21 cellular contexts compared by ENCODE assay signal in genomic region chr9:35919212-35920003, GRCh38. TPM values are rescaled to one million over a fixed set of nuclear protein-coding genes. Genes with fewer than 3 reads are reported as not detected.
DNase-seq lines count a peak whose midpoint lies in the region; ATAC-seq, FAIRE-seq and TF ChIP-seq lines count a peak whose summit lies in the region.
"Had no signal": no experiment of that assay in that cellular context is flagged by ENCODE, and none has a peak within 500 bp of the region (broad histone marks: within the 10 kb centered on the region; RNA-seq: fewer than 3 reads in every experiment).

No MANE protein-coding gene starts in this region.

- H3K9me2 ChIP-seq in HCT116 (ENCODE audit: insufficient read depth): no peaks in the 10 kb centered on the region

- no peaks in the 10 kb centered on the region for H3K9me1 ChIP-seq in K562 (ENCODE audit: control insufficient read depth, insufficient read depth, low read length)

- H3K36me3 ChIP-seq in HCT116 (ENCODE audit: control insufficient read depth in 1 of 2, insufficient read depth in 2 of 2, low read length in 2 of 2): no peaks in the 10 kb centered on the region
- H3K36me3 ChIP-seq in K562 (ENCODE audit: control insufficient read depth, insufficient read depth, low read length): no peaks in the 10 kb centered on the region
- no peaks in the 10 kb centered on the region for H3K36me3 ChIP-seq in right lobe of liver
- H3K36me3 ChIP-seq in small intestine (ENCODE audit: control insufficient read depth in 2 of 2, insufficient read depth in 2 of 2, low read length in 2 of 2): no peaks in the 10 kb centered on the region
- H3K36me3 ChIP-seq: BE2C, neutrophil had no signal

- H2AFZ ChIP-seq in HCT116 (ENCODE audit: low read depth, low read length, poor library complexity, severe bottlenecking) (peak overlapping the region; percentile 5), K562 (ENCODE audit: low read depth, low read length) (peak overlapping the region; percentile 83)

- H3K27ac ChIP-seq in HCT116 (ENCODE audit: low read depth, low read length) (no peak overlapping the region), K562 (ENCODE audit: extremely low read depth, low read depth, low read length) (peak overlapping the region; percentile 67), right lobe of liver (peak overlapping the region in 2 of 3 donors; percentile 23 to 62), small intestine (ENCODE audit: low read depth in 1 of 2, low read length in 1 of 2) (peak overlapping the region; percentile 64 to 74)
- H3K27ac ChIP-seq: neutrophil had no signal

- no peak for TF ChIP-seq CTCF in HCT116 (IDR thresholded peaks at IDR 0.05 in 2 of 3, conservative IDR thresholded peaks at IDR 0.05 in 1 of 3; ENCODE audit: borderline replicate concordance in 1 of 3, insufficient read depth in 1 of 3, low read depth in 2 of 3, low read length in 2 of 3)
- no peak for TF ChIP-seq CTCF in K562 (IDR thresholded peaks at IDR 0.05 in 2 of 3, conservative IDR thresholded peaks at IDR 0.05 in 1 of 3; ENCODE audit: insufficient read depth in 2 of 3, low read depth in 1 of 3, low read length in 3 of 3)
- no peak for TF ChIP-seq CTCF in right lobe of liver (IDR thresholded peaks at IDR 0.05)

- RAD21 ChIA-PET in HCT116 (lab: Charles Lee; ENCODE audit: low non-redundant PET in 1 of 2, low total read pairs in 2 of 2, uncharacterized antibody in 2 of 2, unreplicated experiment in 2 of 2): no interaction called here

- TF ChIP-seq EP300 in K562 (IDR thresholded peaks at IDR 0.05; ENCODE audit: low read length): no peak

- ATAC-seq in HCT116: no peak
- ATAC-seq in K562: no peak
- no peak for ATAC-seq in right lobe of liver
- no peak for ATAC-seq in HG03457 (IDR thresholded peaks at IDR 0.05; ENCODE audit: unreplicated experiment)
- ATAC-seq: activated CD4-positive, CD25-positive, alpha-beta regulatory T cell treated with anti-CD3 and anti-CD28 coated beads, Interleukin-2, amount 50 U/mL, for 24 hours; activated naive CD4-positive, alpha-beta T cell treated with anti-CD3 and anti-CD28 coated beads, Interleukin-2, amount 50 U/mL, for 72 hours; Panc1 had no signal

- in situ Hi-C loops in K562 (cut with MboI): no loop called here

- H3K4me2 ChIP-seq in HCT116 (ENCODE audit: low read length) (no peak overlapping the region), K562 (ENCODE audit: insufficient read depth, low read length) (no peak overlapping the region)

- H3K4me1 ChIP-seq in HCT116 (ENCODE audit: control insufficient read depth in 1 of 2, insufficient read depth in 2 of 2, low read length in 2 of 2) (peaks cover 11 to 14% of the 10 kb centered on the region in 2 experiments), K562 (replicated peaks in 1 of 2; ENCODE audit: control insufficient read depth in 2 of 2, insufficient read depth in 2 of 2, low read length in 2 of 2) (peaks cover 32 to 71% of the 10 kb centered on the region in 2 experiments), right lobe of liver (peaks cover 0 to 44% (median 13%) of the 10 kb centered on the region in 4 donors), small intestine (ENCODE audit: control insufficient read depth in 2 of 2, insufficient read depth in 1 of 2, low read depth in 1 of 2, low read length in 1 of 2) (peaks cover 13 to 15% of the 10 kb centered on the region in 2 donors)

- BruUV-seq in HCT116 (replicated peaks; lab: Mats Ljungman, UMichigan) (no TSS peak), K562 (replicated peaks; lab: Mats Ljungman, UMichigan) (no TSS peak)

- H3K4me3 ChIP-seq in HCT116 (replicated peaks in 1 of 2; ENCODE audit: low read depth in 1 of 2, low read length in 2 of 2): no peak overlapping the region
- no peak overlapping the region for H3K4me3 ChIP-seq in K562
- H3K4me3 ChIP-seq in right lobe of liver: no peak overlapping the region
- no peak overlapping the region for H3K4me3 ChIP-seq in small intestine (ENCODE audit: low read depth in 1 of 2, low read length in 2 of 2)
- H3K4me3 ChIP-seq: lung had no signal

- intact Hi-C loops in HCT116 (cut with micrococcal nuclease) (no loop called here), K562 (cut with micrococcal nuclease) (no loop called here), right lobe of liver (cut with DNase I) (no loop called here)

- H3K79me2 ChIP-seq in HCT116 (ENCODE audit: insufficient read depth, low read length) (no peaks in the 10 kb centered on the region), K562 (ENCODE audit: control insufficient read depth, insufficient read depth, low read length) (no peaks in the 10 kb centered on the region)

- H4K20me1 ChIP-seq in HCT116 (ENCODE audit: insufficient read depth): no peaks in the 10 kb centered on the region
- H4K20me1 ChIP-seq in K562 (replicated peaks; ENCODE audit: control insufficient read depth, insufficient read depth, low read length): no peaks in the 10 kb centered on the region

- 55% methylated on average over 3 of the region's 3 CpGs for WGBS in K562 (ENCODE audit: insufficient coverage, low coverage, missing lambda C conversion rate)
- WGBS in right lobe of liver (ENCODE audit: insufficient coverage, low coverage, low lambda C conversion rate, missing lambda C conversion rate): 69% methylated on average over 3 of the region's 3 CpGs
- WGBS in small intestine, 3 donors: 39 to 64% (median 55%) methylated on average over 3 of the region's 3 CpGs

- H3K9ac ChIP-seq in HCT116 (ENCODE audit: low read length): no peak overlapping the region
- H3K9ac ChIP-seq in K562 (ENCODE audit: insufficient read depth in 1 of 2, low read depth in 2 of 2, low read length in 2 of 2): peak overlapping the region in 1 of 2 experiments; percentile 6; a peak in 1 of 4 replicates

- H3K9me3 ChIP-seq in HCT116 (ENCODE audit: control insufficient read depth in 1 of 2, insufficient read depth in 1 of 2, low read depth in 1 of 2, low read length in 2 of 2) (no peaks in the 10 kb centered on the region), K562 (replicated peaks; ENCODE audit: control insufficient read depth, insufficient read depth, low read depth, low read length) (no peaks in the 10 kb centered on the region), right lobe of liver (no peaks in the 10 kb centered on the region), small intestine (ENCODE audit: control insufficient read depth, low read depth) (no peaks in the 10 kb centered on the region)
- H3K9me3 ChIP-seq: BE2C, neutrophil had no signal

- TF ChIP-seq RAD21 in HCT116 (IDR thresholded peaks at IDR 0.05; ENCODE audit: low read depth) (no peak), K562 (CRISPR knock-in tag; conservative IDR thresholded peaks at IDR 0.05 in 1 of 2, IDR thresholded peaks at IDR 0.05 in 1 of 2) (no peak)

- H3K27me3 ChIP-seq in HCT116 (ENCODE audit: insufficient read depth, low read length) (no peaks in the 10 kb centered on the region), K562 (ENCODE audit: control insufficient read depth in 2 of 2, insufficient read depth in 2 of 2, low read length in 2 of 2) (no peaks in the 10 kb centered on the region), right lobe of liver (no peaks in the 10 kb centered on the region), small intestine (ENCODE audit: control insufficient read depth in 2 of 2, insufficient read depth in 2 of 2, low read length in 2 of 2) (no peaks in the 10 kb centered on the region)
- H3K27me3 ChIP-seq: BE2C, neutrophil had no signal

- POLR2A ChIA-PET in HCT116 (lab: Charles Lee): no interaction called here
- POLR2A ChIA-PET in K562 (lab: Yijun Ruan, JAX): interaction anchor here (1.0 to 1.2 kb wide), 2 partner anchors 8 to 410 kb away, joined by 3 to 4 read pairs; no protein-coding TSS in a partner anchor

- no peak for FAIRE-seq in K562 (lab: Jason Lieb, UNC)
- no peak for FAIRE-seq in small intestine (lab: Jason Lieb, UNC)

- TF ChIP-seq POLR2A in HCT116 (IDR thresholded peaks at IDR 0.05; ENCODE audit: borderline replicate concordance, extremely low read depth, insufficient read depth, insufficient read length): no peak
- TF ChIP-seq POLR2A in K562 (conservative IDR thresholded peaks at IDR 0.05): no peak
- TF ChIP-seq POLR2A in right lobe of liver (IDR thresholded peaks at IDR 0.05): no peak

- no peak for DNase-seq in HCT116 (ENCODE audit: low read depth, low spot score)
- DNase-seq in K562 (ENCODE audit: extremely low read depth in 1 of 4, low spot score in 3 of 4): no peak
- DNase-seq in right lobe of liver: no peak
- DNase-seq in small intestine: peak; percentile 86
- no peak for DNase-seq in cerebellar nuclear complex (lab: John Stamatoyannopoulos, UW)
- no peak for DNase-seq in ureter (ENCODE audit: low spot score)
- DNase-seq in kidney tubule cell (ENCODE audit: low spot score): no peak
- DNase-seq: activated T-cell treated with anti-CD3 and anti-CD28 coated beads for 4 hours, BE2C, DND-41, hypothalamus, NCI-H187, substantia nigra had no signal

- CTCF ChIA-PET in HCT116 (lab: Charles Lee): interaction anchor here (1.0 kb wide), 1 partner anchor 35 kb away, joined by 3 read pairs; no protein-coding TSS in a partner anchor
- CTCF ChIA-PET in K562 (lab: Yijun Ruan, JAX; ENCODE audit: low intra/inter-chr PET ratio): no interaction called here

RNA-seq across cellular contexts. Expression of gene SPAAR, which starts 10.1 kb away (rescaled TPM):
- total RNA-seq in HCT116 (2021; ENCODE audit: unreplicated experiment): not detected
- 0.05 TPM in 1 of 2 replicates, not detected in the other for polyA plus RNA-seq in HCT116 (2012)
- total RNA-seq in K562 (2011; cell fraction: chromatin; rRNA removed; ENCODE audit: low replicate concordance): not detected in 2 replicates
- total RNA-seq in K562 (2011; cell fraction: nucleolus; rRNA removed): not detected in 2 replicates
- total RNA-seq in K562 (2011; cell fraction: nucleoplasm; rRNA removed): not detected in 2 replicates
- not detected in 2 replicates for total RNA-seq in K562 (2014; rRNA removed)
- total RNA-seq in K562 (2014; rRNA removed; fragmentation: Illumina TruSeq; extraction: Trizol): not detected in 2 replicates
- total RNA-seq in K562 (2015; rRNA removed; fragmentation: Illumina TruSeq; extraction: Trizol): not detected in 2 replicates
- total RNA-seq in K562 (2021): not detected in 2 replicates
- not detected in 2 replicates for polyA plus RNA-seq in K562 (2011; rRNA removed)
- not detected in 2 replicates for polyA plus RNA-seq in K562 (2011; cell fraction: cytosol; rRNA removed)
- not detected in 2 replicates for polyA plus RNA-seq in K562 (2011; cell fraction: nucleus; rRNA removed)
- polyA plus RNA-seq in K562 (2012): not detected in 2 replicates
- not detected in 2 replicates for polyA plus RNA-seq in K562 (2014; fragmentation: Illumina TruSeq; extraction: Trizol)
- not detected for polyA plus RNA-seq in K562 (2014; fragmentation: Nextera tagmentation; extraction: Ambion mirVana)
- polyA plus RNA-seq in K562 (2014; rRNA removed): not detected in 2 replicates
- polyA minus RNA-seq in K562 (2011; rRNA and poly(A)+ RNA removed): 0.15 TPM in 1 of 2 replicates, not detected in the other
- polyA minus RNA-seq in K562 (2011; cell fraction: cytosol; rRNA and poly(A)+ RNA removed): not detected in 2 replicates
- polyA minus RNA-seq in K562 (2011; cell fraction: nucleus; rRNA and poly(A)+ RNA removed): not detected in 2 replicates
- total RNA-seq in right lobe of liver: 1 to 10 TPM in 1 of 6 experiments, under 1 TPM in 5; 0.37 to 1.4 (median 0.84) TPM
- polyA plus RNA-seq in small intestine: under 1 TPM; 0.45 to 0.81 (median 0.54) TPM
- total RNA-seq in ureter: 1.9 TPM
- total RNA-seq: activated naive CD4-positive, alpha-beta T cell treated with anti-CD3 and anti-CD28 coated beads, Interleukin-2, amount 50 U/mL, for 72 hours; T-helper 1 cell treated with Interleukin-12 subunit alpha and Interleukin-12 subunit beta and Interleukin-4 antibody, amounts not matched to agents 30 ng/mL and 1 ng/mL, for 36 hours had no signal

RNA-seq across cellular contexts. Expression of gene HRCT1, which starts 13.4 kb away (rescaled TPM):
- total RNA-seq in HCT116 (2021; ENCODE audit: unreplicated experiment) (0.32 TPM), K562 (2014; rRNA removed) (not detected in 2 replicates), K562 (2014; rRNA removed; fragmentation: Illumina TruSeq; extraction: Trizol) (not detected in 2 replicates), K562 (2015; rRNA removed; fragmentation: Illumina TruSeq; extraction: Trizol) (not detected in 2 replicates), K562 (2021) (not detected in 2 replicates), right lobe of liver (1 to 10 TPM in 3 of 6 experiments, under 1 TPM in 3; 0.40 to 1.4 (median 0.98) TPM), ureter (7.2 TPM)
- 0.81 and 1.1 TPM in 2 replicates for polyA plus RNA-seq in HCT116 (2012)
- total RNA-seq in K562 (2011; cell fraction: chromatin; rRNA removed; ENCODE audit: low replicate concordance): 0.35 TPM in 1 of 2 replicates, not detected in the other
- not detected in 2 replicates for total RNA-seq in K562 (2011; cell fraction: nucleolus; rRNA removed)
- total RNA-seq in K562 (2011; cell fraction: nucleoplasm; rRNA removed): not detected in 2 replicates
- polyA plus RNA-seq in K562 (2011; rRNA removed) (0.08 and 0.40 TPM in 2 replicates), K562 (2014; fragmentation: Illumina TruSeq; extraction: Trizol) (not detected in 2 replicates), K562 (2014; fragmentation: Nextera tagmentation; extraction: Ambion mirVana) (not detected), K562 (2014; rRNA removed) (not detected in 2 replicates), small intestine (10 to 100 TPM in 1 of 3 donors, 1 to 10 TPM in 2; 7.2 to 17.8 (median 7.8) TPM)
- 0.07 and 0.27 TPM in 2 replicates for polyA plus RNA-seq in K562 (2011; cell fraction: cytosol; rRNA removed)
- polyA plus RNA-seq in K562 (2011; cell fraction: nucleus; rRNA removed): 0.28 TPM in 1 of 2 replicates, not detected in the other
- not detected in 2 replicates for polyA plus RNA-seq in K562 (2012)
- not detected in 2 replicates for polyA minus RNA-seq in K562 (2011; rRNA and poly(A)+ RNA removed)
- polyA minus RNA-seq in K562 (2011; cell fraction: cytosol; rRNA and poly(A)+ RNA removed): not detected in 2 replicates
- polyA minus RNA-seq in K562 (2011; cell fraction: nucleus; rRNA and poly(A)+ RNA removed): 0.33 TPM in 1 of 2 replicates, not detected in the other
- total RNA-seq: activated naive CD4-positive, alpha-beta T cell treated with anti-CD3 and anti-CD28 coated beads, Interleukin-2, amount 50 U/mL, for 72 hours; T-helper 1 cell treated with Interleukin-12 subunit alpha and Interleukin-12 subunit beta and Interleukin-4 antibody, amounts not matched to agents 30 ng/mL and 1 ng/mL, for 36 hours had no signal

RNA-seq across cellular contexts. Expression of gene OR2S2, which starts 38.5 kb away (rescaled TPM):
- total RNA-seq in HCT116 (2021; ENCODE audit: unreplicated experiment) (not detected), K562 (2014; rRNA removed) (not detected in 2 replicates), K562 (2014; rRNA removed; fragmentation: Illumina TruSeq; extraction: Trizol) (not detected in 2 replicates), K562 (2015; rRNA removed; fragmentation: Illumina TruSeq; extraction: Trizol) (not detected in 2 replicates), K562 (2021) (not detected in 2 replicates), right lobe of liver (not detected), ureter (not detected)
- polyA plus RNA-seq in HCT116 (2012): not detected in 2 replicates
- not detected in 2 replicates for total RNA-seq in K562 (2011; cell fraction: chromatin; rRNA removed; ENCODE audit: low replicate concordance)
- total RNA-seq in K562 (2011; cell fraction: nucleolus; rRNA removed): not detected in 2 replicates
- not detected in 2 replicates for total RNA-seq in K562 (2011; cell fraction: nucleoplasm; rRNA removed)
- polyA plus RNA-seq in K562 (2011; rRNA removed) (not detected in 2 replicates), K562 (2014; fragmentation: Illumina TruSeq; extraction: Trizol) (not detected in 2 replicates), K562 (2014; fragmentation: Nextera tagmentation; extraction: Ambion mirVana) (not detected), K562 (2014; rRNA removed) (not detected in 2 replicates), small intestine (not detected)
- not detected in 2 replicates for polyA plus RNA-seq in K562 (2011; cell fraction: cytosol; rRNA removed)
- polyA plus RNA-seq in K562 (2011; cell fraction: nucleus; rRNA removed): not detected in 2 replicates
- polyA plus RNA-seq in K562 (2012): not detected in 2 replicates
- polyA minus RNA-seq in K562 (2011; rRNA and poly(A)+ RNA removed): not detected in 2 replicates
- polyA minus RNA-seq in K562 (2011; cell fraction: cytosol; rRNA and poly(A)+ RNA removed): not detected in 2 replicates
- polyA minus RNA-seq in K562 (2011; cell fraction: nucleus; rRNA and poly(A)+ RNA removed): not detected in 2 replicates
- total RNA-seq: activated naive CD4-positive, alpha-beta T cell treated with anti-CD3 and anti-CD28 coated beads, Interleukin-2, amount 50 U/mL, for 72 hours; lung; T-helper 1 cell treated with Interleukin-12 subunit alpha and Interleukin-12 subunit beta and Interleukin-4 antibody, amounts not matched to agents 30 ng/mL and 1 ng/mL, for 36 hours had no signal
- polyA plus RNA-seq: esophagus, lung had no signal

RNA-seq across cellular contexts. Expression of gene OR13J1, which starts 49.2 kb away (rescaled TPM):
- not detected for total RNA-seq in HCT116 (2021; ENCODE audit: unreplicated experiment)
- polyA plus RNA-seq in HCT116 (2012): 0.06 TPM in 1 of 2 replicates, not detected in the other
- total RNA-seq in K562 (2011; cell fraction: chromatin; rRNA removed; ENCODE audit: low replicate concordance): not detected in 2 replicates
- not detected in 2 replicates for total RNA-seq in K562 (2011; cell fraction: nucleolus; rRNA removed)
- not detected in 2 replicates for total RNA-seq in K562 (2011; cell fraction: nucleoplasm; rRNA removed)
- not detected in 2 replicates for total RNA-seq in K562 (2014; rRNA removed)
- not detected in 2 replicates for total RNA-seq in K562 (2014; rRNA removed; fragmentation: Illumina TruSeq; extraction: Trizol)
- not detected in 2 replicates for total RNA-seq in K562 (2015; rRNA removed; fragmentation: Illumina TruSeq; extraction: Trizol)
- total RNA-seq in K562 (2021): not detected in 2 replicates
- polyA plus RNA-seq in K562 (2011; rRNA removed): not detected in 2 replicates
- polyA plus RNA-seq in K562 (2011; cell fraction: cytosol; rRNA removed): not detected in 2 replicates
- polyA plus RNA-seq in K562 (2011; cell fraction: nucleus; rRNA removed): not detected in 2 replicates
- polyA plus RNA-seq in K562 (2012): not detected in 2 replicates
- polyA plus RNA-seq in K562 (2014; fragmentation: Illumina TruSeq; extraction: Trizol): not detected in 2 replicates
- polyA plus RNA-seq in K562 (2014; fragmentation: Nextera tagmentation; extraction: Ambion mirVana): not detected
- polyA plus RNA-seq in K562 (2014; rRNA removed): not detected in 2 replicates
- not detected in 2 replicates for polyA minus RNA-seq in K562 (2011; rRNA and poly(A)+ RNA removed)
- polyA minus RNA-seq in K562 (2011; cell fraction: cytosol; rRNA and poly(A)+ RNA removed): not detected in 2 replicates
- polyA minus RNA-seq in K562 (2011; cell fraction: nucleus; rRNA and poly(A)+ RNA removed): not detected in 2 replicates
- total RNA-seq in right lobe of liver: not detected
- not detected for polyA plus RNA-seq in small intestine
- not detected for total RNA-seq in ureter
- total RNA-seq: activated naive CD4-positive, alpha-beta T cell treated with anti-CD3 and anti-CD28 coated beads, Interleukin-2, amount 50 U/mL, for 72 hours; lung; T-helper 1 cell treated with Interleukin-12 subunit alpha and Interleukin-12 subunit beta and Interleukin-4 antibody, amounts not matched to agents 30 ng/mL and 1 ng/mL, for 36 hours had no signal
- polyA plus RNA-seq: esophagus, lung had no signal
